Comparison of ENCODE assay signal across 9 cellular contexts in the genomic region with DNA sequence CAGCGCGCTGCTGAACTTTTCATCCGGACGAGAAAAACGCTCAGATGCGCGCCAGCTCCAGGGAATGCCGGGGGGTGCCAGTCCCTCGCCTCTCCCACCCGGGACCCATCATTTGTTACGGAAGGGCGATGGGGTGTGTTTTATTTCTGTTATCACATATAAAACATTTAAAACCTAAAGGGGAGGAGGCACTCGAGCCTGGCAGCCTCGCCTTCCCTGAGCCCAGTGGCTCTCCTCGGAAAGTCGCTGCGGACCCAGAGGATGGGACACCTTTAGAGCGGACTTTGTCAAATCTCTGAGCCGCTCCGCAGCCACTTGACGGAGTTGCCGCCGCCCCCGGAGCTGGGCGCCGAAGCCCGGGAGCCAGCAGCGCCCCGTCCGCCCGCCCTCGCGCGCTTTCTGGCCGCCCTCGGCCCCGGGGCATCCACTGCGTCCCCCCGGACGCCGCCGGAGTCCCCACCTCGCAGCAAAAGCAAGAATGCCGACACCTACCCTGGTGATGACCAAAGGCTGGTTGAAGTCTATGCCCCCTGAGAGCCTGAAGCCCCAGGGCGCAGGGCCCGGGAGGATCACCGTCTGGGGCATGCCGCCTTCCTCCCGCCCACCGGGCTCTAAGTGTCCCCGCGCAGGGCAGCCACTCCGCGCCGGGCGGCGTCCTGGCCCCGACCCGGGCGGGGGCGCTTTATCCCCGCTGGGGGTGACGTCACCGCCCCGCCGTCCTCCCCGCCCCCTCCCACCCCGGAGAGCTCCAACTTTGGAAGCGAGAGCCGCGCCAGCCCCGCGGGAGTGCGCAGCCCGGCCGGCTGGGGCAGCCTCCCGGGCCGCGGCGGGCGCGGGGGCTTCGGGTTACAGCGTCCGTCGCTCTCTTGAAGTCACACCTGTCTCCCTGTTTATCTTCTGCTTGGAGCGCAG. TPM values are rescaled to one million over a fixed set of nuclear protein-coding genes. Genes with fewer than 3 reads are reported as not detected.
A peak's percentile ranks its signal among the peaks of the same experiment; 100 is the strongest.
DNase-seq lines count a peak whose midpoint lies in the region; ATAC-seq and TF ChIP-seq lines count a peak whose summit lies in the region.
"Had no signal": no experiment of that assay in that cellular context is flagged by ENCODE, and none has a peak within 500 bp of the region (broad histone marks: within the 10 kb centered on the region; RNA-seq: fewer than 3 reads in every experiment).

A gene with protein sequence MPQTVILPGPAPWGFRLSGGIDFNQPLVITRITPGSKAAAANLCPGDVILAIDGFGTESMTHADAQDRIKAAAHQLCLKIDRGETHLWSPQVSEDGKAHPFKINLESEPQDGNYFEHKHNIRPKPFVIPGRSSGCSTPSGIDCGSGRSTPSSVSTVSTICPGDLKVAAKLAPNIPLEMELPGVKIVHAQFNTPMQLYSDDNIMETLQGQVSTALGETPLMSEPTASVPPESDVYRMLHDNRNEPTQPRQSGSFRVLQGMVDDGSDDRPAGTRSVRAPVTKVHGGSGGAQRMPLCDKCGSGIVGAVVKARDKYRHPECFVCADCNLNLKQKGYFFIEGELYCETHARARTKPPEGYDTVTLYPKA (minus strand): TSS at position 658 of the 912 bp plus-strand sequence. CDS start 73 bp downstream, at position 585.

- H3K27ac ChIP-seq in hepatocyte (peak within 1 kb of the TSS; percentile 41), psoas muscle (peak within 1 kb of the TSS; percentile 99)

- ATAC-seq in psoas muscle (peak; percentile 77 to 87 (median 83)), GM19395 (IDR thresholded peaks at IDR 0.05; ENCODE audit: unreplicated experiment) (no peak), GM19023 (IDR thresholded peaks at IDR 0.05; ENCODE audit: unreplicated experiment) (no peak)

- no peaks in the 10 kb centered on the region for H3K4me1 Mint-ChIP-seq in T-helper 2 cell treated with Interferon-gamma antibody and Interleukin-4, amounts not matched to agents 5 μg/mL and 100 μg/mL, for 36 hours (ENCODE audit: low read depth)

- no peaks in the 10 kb centered on the region for H3K36me3 ChIP-seq in hepatocyte (replicated peaks; ENCODE audit: insufficient read depth, low read depth)
- peaks cover 0 to 36% of the 10 kb centered on the region in 2 donors for H3K36me3 ChIP-seq in psoas muscle (ENCODE audit: insufficient read depth in 1 of 2, low read depth in 1 of 2)

- H3K4me3 ChIP-seq in hepatocyte (peak within 1 kb of the TSS; percentile 97), psoas muscle (peak within 1 kb of the TSS; percentile 90)

- no peak within 1 kb of the TSS for H3K27ac Mint-ChIP-seq in T-helper 2 cell treated with Interferon-gamma antibody and Interleukin-4, amounts not matched to agents 5 μg/mL and 100 μg/mL, for 36 hours
- H3K27ac Mint-ChIP-seq: activated naive CD4-positive, alpha-beta T cell treated with anti-CD3 and anti-CD28 coated beads, Interleukin-2, amount 50 U/mL, for 72 hours had no signal

- peak within 1 kb of the TSS; percentile 41 for H3K4me3 Mint-ChIP-seq in T-helper 2 cell treated with Interferon-gamma antibody and Interleukin-4, amounts not matched to agents 5 μg/mL and 100 μg/mL, for 36 hours

- intact Hi-C loops in psoas muscle (cut with DNase I), result loop anchor here (2.0 to 5.0 kb wide), 2 partner anchors 37 to 38 kb away; no protein-coding TSS in a partner anchor

- WGBS in hepatocyte (ENCODE audit: low lambda C conversion rate, missing lambda C conversion rate), result 1% methylated on average over 68 of the region's 87 CpGs
- 0 to 2% (median 1%) methylated on average over 77 to 87 of the region's 87 CpGs for WGBS in psoas muscle, 3 donors

- no peaks in the 10 kb centered on the region for H3K79me2 ChIP-seq in hepatocyte

- H3K9me3 Mint-ChIP-seq in T-helper 2 cell treated with Interferon-gamma antibody and Interleukin-4, amounts not matched to agents 5 μg/mL and 100 μg/mL, for 36 hours, result no peaks in the 10 kb centered on the region
- H3K9me3 Mint-ChIP-seq: activated naive CD4-positive, alpha-beta T cell treated with anti-CD3 and anti-CD28 coated beads, Interleukin-2, amount 50 U/mL, for 72 hours had no signal

- no peaks in the 10 kb centered on the region for H3K36me3 Mint-ChIP-seq in T-helper 2 cell treated with Interferon-gamma antibody and Interleukin-4, amounts not matched to agents 5 μg/mL and 100 μg/mL, for 36 hours (ENCODE audit: low read depth)
- H3K36me3 Mint-ChIP-seq: activated naive CD4-positive, alpha-beta T cell treated with anti-CD3 and anti-CD28 coated beads, Interleukin-2, amount 50 U/mL, for 72 hours had no signal

- H3K27me3 ChIP-seq in hepatocyte (peaks cover 47% of the 10 kb centered on the region), psoas muscle (ENCODE audit: insufficient read depth in 3 of 3, low read length in 2 of 3) (no peaks in the 10 kb centered on the region)

- TF ChIP-seq CTCF in hepatocyte (IDR thresholded peaks at IDR 0.05; ENCODE audit: poor library complexity) (no peak), psoas muscle (IDR thresholded peaks at IDR 0.05) (no peak)

- H3K4me2 ChIP-seq in hepatocyte, result peak within 1 kb of the TSS; percentile 98

- H3K27me3 Mint-ChIP-seq in T-helper 2 cell treated with Interferon-gamma antibody and Interleukin-4, amounts not matched to agents 5 μg/mL and 100 μg/mL, for 36 hours (ENCODE audit: low read depth), result peaks cover 35% of the 10 kb centered on the region

- peak within 1 kb of the TSS; percentile 80 for H2AFZ ChIP-seq in hepatocyte

- H3K4me1 ChIP-seq in hepatocyte (ENCODE audit: insufficient read depth) (peaks cover 6% of the 10 kb centered on the region), psoas muscle (peaks cover 5% of the 10 kb centered on the region)

- DNase-seq in T-helper 2 cell treated with Interferon-gamma antibody and Interleukin-4, amounts not matched to agents 5 μg/mL and 100 μg/mL, for 36 hours (ENCODE audit: low spot score), result no peak
- no peak for DNase-seq in T-helper 2 cell
- peak; percentile 47 for DNase-seq in NCI-H1092 treated with DMSO at 0.1 percent for 48 hours (lab: John Stamatoyannopoulos, UW)
- DNase-seq in anterior cingulate cortex (lab: John Stamatoyannopoulos, UW), result peak in 50 of 58 donors; percentile 3 to 78 (median 44)
- DNase-seq in hepatocyte (ENCODE audit: low spot score), result peak; percentile 80
- peak; percentile 83 to 94 for DNase-seq in psoas muscle

- no peaks in the 10 kb centered on the region for H4K20me1 ChIP-seq in hepatocyte (ENCODE audit: insufficient read depth, poor library complexity, severe bottlenecking)

- H3K9me3 ChIP-seq in hepatocyte (ENCODE audit: low read depth) (no peaks in the 10 kb centered on the region), psoas muscle (no peaks in the 10 kb centered on the region)

- H3K9me2 ChIP-seq in hepatocyte (replicated peaks; ENCODE audit: insufficient read depth), result no peaks in the 10 kb centered on the region

RNA-seq across cellular contexts. Expression of the gene that starts here (rescaled TPM):
- 26.4 and 29.3 TPM in 2 replicates for total RNA-seq in hepatocyte
- polyA plus RNA-seq in hepatocyte, result 10.0 and 13.8 TPM in 2 replicates
- total RNA-seq in psoas muscle, result 1,000 to 10,000 TPM; 2,718 to 5,341 (median 3,828) TPM
- polyA plus RNA-seq in psoas muscle, result 1,000 to 10,000 TPM in 2 of 3 donors, 100 to 1,000 TPM in 1; 703 to 2,553 (median 1,460) TPM

Comparison
In these comparisons a context has a peak if more than half of its experiments do, and no peak if none do; other contexts are left out.
1. RNA of the gene that starts here (total RNA-seq): 2,718 to 5,341 TPM in psoas muscle; 26.4 to 29.3 TPM in hepatocyte; every median in the first group is over 10 times any median in the second.
2. RNA of the gene that starts here (polyA plus RNA-seq): 703 to 2,553 TPM in psoas muscle; 10.0 to 13.8 TPM in hepatocyte; every median in the first group is over 10 times any median in the second.
3. DNase-seq: peak in NCI-H1092 treated with DMSO at 0.1 percent for 48 hours (single experiment), anterior cingulate cortex (50 of 58), hepatocyte (single experiment) and psoas muscle (2 of 2); none in T-helper 2 cell treated with Interferon-gamma antibody and Interleukin-4, amounts not matched to agents 5 μg/mL and 100 μg/mL, for 36 hours (single experiment) and T-helper 2 cell (0 of 5).
4. ATAC-seq: peak in psoas muscle (4 of 4); none in GM19395 (single experiment) and GM19023 (single experiment).